1 cellular context compared by ENCODE assay signal in genomic region chr10:77909021-77909754, GRCh38.
A peak's percentile ranks its signal among the peaks of the same experiment; 100 is the strongest.
TF ChIP-seq lines count a peak whose summit lies in the region.

No MANE protein-coding gene starts in this region.

TF ChIP-seq in K562, 482 proteins besides CTCF, POLR2A, EP300 and RAD21 (continued from another document and continues in another):
- no peak for TF ChIP-seq SMAD4 (CRISPR knock-in tag; conservative IDR thresholded peaks at IDR 0.05)
- 0 out of 2 replicates have a peak, but pooled peaks have one; percentile 55 for TF ChIP-seq ZNF766 (CRISPR knock-in tag; conservative IDR thresholded peaks at IDR 0.05)
- TF ChIP-seq C11orf30 (IDR thresholded peaks at IDR 0.05; ENCODE audit: low read depth) = peak; percentile 90
- TF ChIP-seq XRCC5 (IDR thresholded peaks at IDR 0.05; ENCODE audit: low read depth, low read length) = peak; percentile 21; the same call in 1 of the 2 replicates
- TF ChIP-seq MAFG (tag; conservative IDR thresholded peaks at IDR 0.05) = peak; percentile 84
- TF ChIP-seq KAT7 (CRISPR knock-in tag; IDR thresholded peaks at IDR 0.05; ENCODE audit: borderline replicate concordance) = 0 out of 2 replicates have a peak, but pooled peaks have one; percentile 44
- TF ChIP-seq NFXL1 (CRISPR knock-in tag; IDR thresholded peaks at IDR 0.05) = peak; percentile 29; the same call in 1 of the 2 replicates
- no peak for TF ChIP-seq HMGXB4 (CRISPR knock-in tag; IDR thresholded peaks at IDR 0.05)
- peak; percentile 73; the same call in 1 of the 2 replicates for TF ChIP-seq ZNF197 (CRISPR knock-in tag; IDR thresholded peaks at IDR 0.05; ENCODE audit: low read depth)
- 0 out of 2 replicates have a peak, but pooled peaks have one; percentile 48 for TF ChIP-seq GATAD2B (IDR thresholded peaks at IDR 0.05; ENCODE audit: borderline replicate concordance)
- TF ChIP-seq MTA1 (IDR thresholded peaks at IDR 0.05; ENCODE audit: borderline replicate concordance) = no peak
- TF ChIP-seq ZEB2 (IDR thresholded peaks at IDR 0.05) = peak; percentile 90
- no peak for TF ChIP-seq ETS2 (tag; IDR thresholded peaks at IDR 0.05; ENCODE audit: borderline replicate concordance, poor library complexity, severe bottlenecking)
- peak; percentile 82 for TF ChIP-seq MAFF (IDR thresholded peaks at IDR 0.05; ENCODE audit: low read length)
- peak; percentile 81 for TF ChIP-seq MAFK (IDR thresholded peaks at IDR 0.05; ENCODE audit: low read length)
- TF ChIP-seq ZBTB11 (CRISPR knock-in tag; IDR thresholded peaks at IDR 0.05) = peak in 1 of 3 experiments; percentile 58; a peak in 2 of 6 replicates
- TF ChIP-seq ZBTB43 (CRISPR knock-in tag; IDR thresholded peaks at IDR 0.05) = 0 out of 2 replicates have a peak, but pooled peaks have one; percentile 53
- TF ChIP-seq ZNF232 (CRISPR knock-in tag; IDR thresholded peaks at IDR 0.05) = no peak
- peak in 1 of 2 experiments; percentile 71; a peak in 2 of 4 replicates for TF ChIP-seq RCOR1 (IDR thresholded peaks at IDR 0.05; ENCODE audit: borderline replicate concordance in 1 of 2, low read depth in 2 of 2, low read length in 2 of 2)
- TF ChIP-seq HNRNPL (IDR thresholded peaks at IDR 0.05; ENCODE audit: low read depth, low read length) = no peak
- TF ChIP-seq KDM5B (IDR thresholded peaks at IDR 0.05; ENCODE audit: insufficient replicate concordance, low read depth, low read length) = no peak
- peak; percentile 55 for TF ChIP-seq GATA2 (CRISPR knock-in tag; IDR thresholded peaks at IDR 0.05)
- TF ChIP-seq DPF2 (IDR thresholded peaks at IDR 0.05) = peak; percentile 7; the same call in 1 of the 2 replicates
- no peak for TF ChIP-seq MED1 (CRISPR knock-in tag; IDR thresholded peaks at IDR 0.05; ENCODE audit: borderline replicate concordance)
- TF ChIP-seq MGA (IDR thresholded peaks at IDR 0.05) = peak; percentile 54
- TF ChIP-seq ZNF316 (IDR thresholded peaks at IDR 0.05) = peak; percentile 94
- peak; percentile 22; the same call in 1 of the 2 replicates for TF ChIP-seq ZNF592 (IDR thresholded peaks at IDR 0.05)
- 0 out of 2 replicates have a peak, but pooled peaks have one; percentile 22 for TF ChIP-seq CREM (IDR thresholded peaks at IDR 0.05; ENCODE audit: low read depth)
- TF ChIP-seq FOXA3 (CRISPR knock-in tag; conservative IDR thresholded peaks at IDR 0.05 in 1 of 2, IDR thresholded peaks at IDR 0.05 in 1 of 2) = no peak
- no peak for TF ChIP-seq ZBED1 (IDR thresholded peaks at IDR 0.05)
- peak; percentile 31 for TF ChIP-seq SMARCB1 (IDR thresholded peaks at IDR 0.05; ENCODE audit: insufficient read length, low read depth)
- 0 out of 4 replicates have a peak, but pooled peaks of 1 of the 2 experiments have one; percentile 8 for TF ChIP-seq MLLT1 (IDR thresholded peaks at IDR 0.05)
- peak; percentile 89 for TF ChIP-seq CEBPB (tag; IDR thresholded peaks at IDR 0.05)
- TF ChIP-seq SOX6 (IDR thresholded peaks at IDR 0.05) = peak; percentile 58; the same call in 1 of the 2 replicates
